Comparison of ENCODE assay signal across 1 cellular context in genomic region chr2:241762321-241762932, GRCh38.
TF ChIP-seq lines count a peak whose summit lies in the region.

No MANE protein-coding gene starts in this region.

TF ChIP-seq in HepG2, 621 proteins besides CTCF, POLR2A, EP300 and RAD21:
- no peak for TF ChIP-seq GTF2F1 (IDR thresholded peaks at IDR 0.05; ENCODE audit: low read length)
- TF ChIP-seq MLLT10 (CRISPR knock-in tag; IDR thresholded peaks at IDR 0.05): no peak
TF ChIP-seq in HepG2: peak in this region for 0.
